In the genomic region with DNA sequence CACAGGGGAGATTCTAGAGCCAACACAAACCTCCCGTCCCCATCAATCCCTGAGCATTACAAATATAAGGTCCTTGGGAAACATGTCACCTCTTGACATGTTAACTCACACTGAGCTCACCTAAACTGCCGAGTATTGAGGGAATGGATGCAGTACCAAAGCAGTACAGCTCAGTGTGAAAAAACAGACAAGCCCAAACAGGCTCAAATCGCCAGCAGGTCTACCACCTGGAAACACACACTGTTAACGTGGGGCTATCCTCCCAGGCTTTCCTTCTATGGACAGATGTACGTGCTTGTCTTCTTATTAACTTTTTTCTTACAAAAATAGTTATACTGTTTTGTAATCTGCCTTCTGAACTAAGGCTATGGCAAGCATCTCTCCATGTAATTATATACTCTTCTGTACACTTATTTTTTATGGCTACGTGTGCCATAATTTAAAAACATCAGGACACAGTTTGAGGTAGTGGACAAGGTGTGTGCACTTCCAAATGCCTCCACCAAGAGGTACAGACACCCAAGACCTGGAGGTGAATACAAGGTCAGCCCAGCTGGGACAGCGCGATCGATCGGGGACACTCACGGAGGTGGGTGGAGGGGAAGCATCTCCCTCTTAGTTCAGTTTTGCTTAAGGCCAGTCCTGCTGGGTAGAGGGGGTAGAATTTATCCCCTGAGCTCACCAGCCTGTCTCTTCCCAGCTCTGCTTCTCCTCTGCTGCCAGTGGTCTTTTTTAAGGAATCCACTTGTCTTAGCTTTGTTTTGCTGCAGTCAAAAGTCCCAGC, we compare ENCODE assay signal across 11 cellular contexts.
DNase-seq lines count a peak whose midpoint lies in the region; ATAC-seq and TF ChIP-seq lines count a peak whose summit lies in the region.
"Had no signal": no experiment of that assay in that cellular context is flagged by ENCODE, and none has a peak within 500 bp of the region (broad histone marks: within the 10 kb centered on the region; RNA-seq: fewer than 3 reads in every experiment).

No MANE protein-coding gene starts in this region.

- H4K91ac ChIP-seq in IMR-90 (ENCODE audit: insufficient read depth, low read depth, low read length), result no peak overlapping the region

- TF ChIP-seq CTCF in GM12872 (IDR thresholded peaks at IDR 0.05; ENCODE audit: insufficient read depth, low read depth, low read length) (peak; percentile 31; the same call in 1 of the 3 replicates), IMR-90 (conservative IDR thresholded peaks at IDR 0.05; ENCODE audit: low read depth, low read length) (no peak)

- dilution Hi-C loops in IMR-90 (cut with HindIII; ENCODE audit: low sequenced_read_pairs, unreplicated experiment), result no loop called here

- H2AK5ac ChIP-seq in IMR-90 (ENCODE audit: low read depth, low read length), result no peak overlapping the region

- H3K27ac ChIP-seq in IMR-90 (ENCODE audit: insufficient read depth, low read length), result no peak overlapping the region
- H3K27ac ChIP-seq: BLaER1 treated with 17β-estradiol and CSF1 and Interleukin-3, amounts not matched to agents 10 nM and 100 nM had no signal

- H2AK9ac ChIP-seq in IMR-90 (replicated peaks; ENCODE audit: low read depth, low read length, poor library complexity), result no peak overlapping the region

- no peak overlapping the region for H3K18ac ChIP-seq in IMR-90 (ENCODE audit: low read depth, low read length)

- peaks cover 47% of the 10 kb centered on the region for H3K36me3 ChIP-seq in IMR-90 (ENCODE audit: control insufficient read depth, insufficient read depth, low read length)

- TF ChIP-seq POLR2A in IMR-90 (IDR thresholded peaks at IDR 0.05; ENCODE audit: low read depth, low read length), result no peak

- no peaks in the 10 kb centered on the region for H3K9me3 ChIP-seq in IMR-90 (ENCODE audit: control insufficient read depth, insufficient read depth, low read length)

- H4K8ac ChIP-seq in IMR-90 (ENCODE audit: low read depth in 2 of 2, low read length in 2 of 2), result no peak overlapping the region

- DNase-seq in IMR-90, result no peak
- DNase-seq in nucleus accumbens (lab: John Stamatoyannopoulos, UW), result no peak
- no peak for DNase-seq in HCEC 1CT
- DNase-seq in activated CD4-positive, CD25-positive, alpha-beta regulatory T cell treated with anti-CD3 and anti-CD28 coated beads, Interleukin-2, amount 50 U/mL, for 72 hours, result no peak
- DNase-seq in NCI-H2227 (lab: John Stamatoyannopoulos, UW; ENCODE audit: unreplicated experiment), result no peak
- DNase-seq: dermis blood vessel endothelial cell, T-cell had no signal

- CTCF ChIA-PET in IMR-90 (lab: Yijun Ruan, JAX), result no interaction called here

- H2BK20ac ChIP-seq in IMR-90 (ENCODE audit: low read depth, low read length), result no peak overlapping the region

- no TSS peak for BruUV-seq in IMR-90 (replicated peaks; lab: Mats Ljungman, UMichigan)

- H3K27me3 ChIP-seq in IMR-90 (ENCODE audit: control insufficient read depth, insufficient read depth, low read length), result no peaks in the 10 kb centered on the region
- H3K27me3 ChIP-seq: BLaER1 treated with 17β-estradiol and CSF1 and Interleukin-3, amounts not matched to agents 10 nM and 100 nM had no signal

- in situ Hi-C loops in IMR-90 (cut with MboI; ENCODE audit: low sequenced_read_pairs), result no loop called here

- H3K9ac ChIP-seq in IMR-90 (ENCODE audit: low read depth, low read length), result no peak overlapping the region
- H3K9ac ChIP-seq: BLaER1 treated with 17β-estradiol and CSF1 and Interleukin-3, amounts not matched to agents 10 nM and 100 nM had no signal

- intact Hi-C loops in IMR-90 (cut with micrococcal nuclease), result no loop called here

- no peak overlapping the region for H2AFZ ChIP-seq in IMR-90 (replicated peaks; ENCODE audit: low read length, poor library complexity)

- ATAC-seq in GM19324 (IDR thresholded peaks at IDR 0.05; ENCODE audit: low FRiP score, unreplicated experiment) (peak; percentile 49), HG02798 (IDR thresholded peaks at IDR 0.05; ENCODE audit: poor library complexity, unreplicated experiment) (peak; percentile 70), IMR-90 (ENCODE audit: low read depth) (no peak)
- ATAC-seq: T-cell had no signal

- H3K9me1 ChIP-seq in IMR-90 (ENCODE audit: insufficient read depth, low read length), result peaks cover 20% of the 10 kb centered on the region

- no peak overlapping the region for H3K4me2 ChIP-seq in IMR-90 (ENCODE audit: low read depth, low read length)

- H2BK120ac ChIP-seq in IMR-90 (ENCODE audit: low read depth, low read length), result no peak overlapping the region

- POLR2A ChIA-PET in IMR-90 (lab: Charles Lee; ENCODE audit: unreplicated experiment), result no interaction called here

- no peak overlapping the region for H3K14ac ChIP-seq in IMR-90 (replicated peaks; ENCODE audit: low read depth, low read length)

- H4K20me1 ChIP-seq in IMR-90 (ENCODE audit: insufficient read depth, low read length), result peaks cover 31% of the 10 kb centered on the region

- H3K56ac ChIP-seq in IMR-90 (ENCODE audit: extremely low read depth, insufficient read depth, low read length), result no peak overlapping the region

- no peak overlapping the region for H4K5ac ChIP-seq in IMR-90 (ENCODE audit: low read depth, low read length)

- H2BK5ac ChIP-seq in IMR-90 (ENCODE audit: low read depth, low read length, poor library complexity, severe bottlenecking), result no peak overlapping the region

- no peak overlapping the region for H3K4me3 ChIP-seq in IMR-90 (ENCODE audit: insufficient read depth, low read depth, low read length)
- H3K4me3 ChIP-seq: BLaER1 treated with 17β-estradiol and CSF1 and Interleukin-3, amounts not matched to agents 10 nM and 100 nM had no signal

- 100% methylated on average over 1 of the region's 11 CpGs; no CpG with 5 or more reads in 1 of the 2 experiments for WGBS in IMR-90 (ENCODE audit: extremely low coverage in 2 of 2, insufficient read length in 1 of 2), 2 experiments

- no peak overlapping the region for H2BK15ac ChIP-seq in IMR-90 (ENCODE audit: low read depth, low read length)

- peaks cover 2% of the 10 kb centered on the region for H3K4me1 ChIP-seq in IMR-90 (ENCODE audit: control insufficient read depth, insufficient read depth, low read length)

- TF ChIP-seq RAD21 in IMR-90 (IDR thresholded peaks at IDR 0.05; ENCODE audit: low read length), result no peak

- H3K79me1 ChIP-seq in IMR-90 (ENCODE audit: low read depth in 1 of 2, low read length in 2 of 2), result peaks cover 45 to 66% of the 10 kb centered on the region in 2 experiments

- H3K4ac ChIP-seq in IMR-90 (ENCODE audit: low read depth, low read length), result no peak overlapping the region

- peak overlapping the region; percentile 51; the same call in 1 of the 2 replicates for H3K23ac ChIP-seq in IMR-90 (ENCODE audit: low read depth, low read length)

TF ChIP-seq in IMR-90, 13 proteins besides CTCF, POLR2A, EP300 and RAD21:
- no peak for TF ChIP-seq MXI1 (IDR thresholded peaks at IDR 0.05; ENCODE audit: borderline replicate concordance, low read depth, low read length)
- TF ChIP-seq FOS (IDR thresholded peaks at IDR 0.05; ENCODE audit: low read depth, low read length), result no peak
- TF ChIP-seq USF2 (IDR thresholded peaks at IDR 0.05; ENCODE audit: low read depth, low read length), result no peak
- TF ChIP-seq BHLHE40 (IDR thresholded peaks at IDR 0.05; ENCODE audit: low read depth, low read length), result no peak
- TF ChIP-seq SMC3 (IDR thresholded peaks at IDR 0.05; ENCODE audit: low read depth, low read length), result no peak
- no peak for TF ChIP-seq NFE2L2 (IDR thresholded peaks at IDR 0.05; ENCODE audit: low read depth, low read length)
- TF ChIP-seq MAZ (IDR thresholded peaks at IDR 0.05; ENCODE audit: borderline replicate concordance, low read depth, low read length), result no peak
